ENCODE assay signal across 8 cellular contexts in genomic region chrX:125577479-125577878, GRCh38.
"Had no signal": no experiment of that assay in that cellular context is flagged by ENCODE, and none has a peak within 500 bp of the region (broad histone marks: within the 10 kb centered on the region; RNA-seq: fewer than 3 reads in every experiment).

No MANE protein-coding gene starts in this region.

- FAIRE-seq: G401.6, GM12878, GM12891, GM12892, GM18507, GM19239 had no signal

- H3K4me3 ChIP-seq: GM12878 had no signal

- DNase-seq: GDM1, GF-D8 had no signal

- ATAC-seq: GM12878 had no signal
